Comparison of ENCODE assay signal across 12 cellular contexts in the genomic region with DNA sequence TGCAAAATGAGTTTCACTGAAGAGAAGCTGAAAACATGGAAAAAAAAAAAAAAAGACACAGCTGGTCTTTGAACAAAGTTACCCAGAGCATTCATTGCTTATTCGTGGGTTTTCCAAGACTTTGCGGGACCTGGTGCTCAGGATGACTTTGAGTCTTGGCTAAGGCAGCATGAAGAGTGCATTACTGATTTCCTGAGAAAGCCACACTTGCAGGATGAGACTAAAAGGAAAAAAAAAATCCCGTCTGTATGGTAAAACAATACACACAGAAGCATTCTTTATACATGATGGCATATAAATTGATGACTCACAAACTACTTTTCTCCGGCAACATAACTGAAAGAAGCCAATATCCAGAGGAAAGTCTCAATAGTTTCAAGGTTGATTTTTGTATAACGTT.
DNase-seq lines count a peak whose midpoint lies in the region; ATAC-seq, FAIRE-seq and TF ChIP-seq lines count a peak whose summit lies in the region.
"Had no signal": no experiment of that assay in that cellular context is flagged by ENCODE, and none has a peak within 500 bp of the region (broad histone marks: within the 10 kb centered on the region; RNA-seq: fewer than 3 reads in every experiment).

No MANE protein-coding gene starts in this region.

- ATAC-seq in GM18858 (IDR thresholded peaks at IDR 0.05; ENCODE audit: unreplicated experiment), result no peak

- H3K27ac Mint-ChIP-seq in MCF 10A (ENCODE audit: low read depth, unreplicated experiment), result peak overlapping the region; percentile 97

- no peaks in the 10 kb centered on the region for H3K9me3 Mint-ChIP-seq in MCF 10A (ENCODE audit: unreplicated experiment)

- CTCF ChIA-PET in MCF 10A (lab: Yijun Ruan, JAX), result interaction anchor here (0.7 to 1.2 kb wide), 4 partner anchors 111 to 299 kb away, joined by 3 to 6 read pairs (median 4); no protein-coding TSS in a partner anchor

- H3K4me1 Mint-ChIP-seq in MCF 10A (ENCODE audit: insufficient read depth, unreplicated experiment), result peaks cover 68% of the 10 kb centered on the region

- H3K4me1 ChIP-seq in breast epithelium (peaks cover 0 to 8% of the 10 kb centered on the region in 2 donors), adipocyte (ENCODE audit: control insufficient read depth, insufficient read depth, low read length) (peaks cover 42% of the 10 kb centered on the region), spleen (peaks cover 0 to 13% (median 3%) of the 10 kb centered on the region in 6 donors)

- TF ChIP-seq CTCF in MCF 10A (IDR thresholded peaks at IDR 0.05; ENCODE audit: unreplicated experiment), result no peak
- no peak for TF ChIP-seq CTCF in breast epithelium (IDR thresholded peaks at IDR 0.05)
- no peak for TF ChIP-seq CTCF in spleen (IDR thresholded peaks at IDR 0.05 in 8 of 11, conservative IDR thresholded peaks at IDR 0.05 in 3 of 11)

- peak overlapping the region; percentile 38 for H3K4me3 Mint-ChIP-seq in MCF 10A (ENCODE audit: unreplicated experiment)

- H3K9me3 ChIP-seq in breast epithelium, result no peaks in the 10 kb centered on the region
- no peaks in the 10 kb centered on the region for H3K9me3 ChIP-seq in adipocyte (ENCODE audit: control insufficient read depth, low read length)
- H3K9me3 ChIP-seq in spleen, result no peaks in the 10 kb centered on the region

- TF ChIP-seq POLR2A in breast epithelium (IDR thresholded peaks at IDR 0.05) (no peak), GM12892 (IDR thresholded peaks at IDR 0.05; ENCODE audit: low read depth, low read length) (no peak), spleen (IDR thresholded peaks at IDR 0.05) (no peak)

- POLR2A ChIA-PET in MCF 10A (lab: Yijun Ruan, JAX), result interaction anchor here (0.6 to 1.9 kb wide), 8 partner anchors 9 to 251 kb away, joined by 3 to 11 read pairs (median 4); a partner anchor contains a TSS

- intact Hi-C loops in MCF 10A (cut with micrococcal nuclease) (no loop called here), breast epithelium (cut with DNase I; ENCODE audit: low total_unique reads) (no loop called here), spleen (cut with DNase I; ENCODE audit: low total_unique reads) (no loop called here)

- no peaks in the 10 kb centered on the region for H3K27me3 Mint-ChIP-seq in MCF 10A (ENCODE audit: insufficient read depth, unreplicated experiment)

- BruUV-seq in MCF 10A (replicated peaks; lab: Mats Ljungman, UMichigan), result no TSS peak

- no peaks in the 10 kb centered on the region for H3K27me3 ChIP-seq in breast epithelium
- H3K27me3 ChIP-seq in adipocyte (replicated peaks; ENCODE audit: control insufficient read depth, insufficient read depth, low read length), result no peaks in the 10 kb centered on the region
- no peaks in the 10 kb centered on the region for H3K27me3 ChIP-seq in spleen (replicated peaks in 1 of 7)

- FAIRE-seq in GM12892 (lab: Jason Lieb, UNC), result no peak

- DNase-seq in MCF 10A (ENCODE audit: unreplicated experiment) (peak; percentile 80), breast epithelium (ENCODE audit: low spot score in 2 of 2) (no peak), adipocyte (ENCODE audit: low read depth) (peak; percentile 82), glomerular endothelial cell (ENCODE audit: extremely low read depth, low read depth, low spot score) (peak; percentile 71), Ammon's horn (ENCODE audit: low spot score) (no peak), GM12892 (ENCODE audit: insufficient read length) (no peak), spleen (no peak)
- DNase-seq: activated CD4-positive, alpha-beta T cell treated with anti-CD3 and anti-CD28 coated beads for 48 hours; activated naive CD4-positive, alpha-beta T cell treated with Interleukin-2 at 50 U/mL for 16 hours; SIG-M5 had no signal

- 65 to 76% (median 75%) methylated on average over 5 of the region's 5 CpGs for WGBS in spleen, 5 donors

- no peak overlapping the region for H3K27ac ChIP-seq in breast epithelium
- no peak overlapping the region for H3K27ac ChIP-seq in spleen
- H3K27ac ChIP-seq: 22Rv1 had no signal

- H3K36me3 ChIP-seq in breast epithelium (no peaks in the 10 kb centered on the region), adipocyte (ENCODE audit: control insufficient read depth, insufficient read depth, low read length, severe bottlenecking) (no peaks in the 10 kb centered on the region), spleen (no peaks in the 10 kb centered on the region)

- H3K4me3 ChIP-seq in breast epithelium (no peak overlapping the region), adipocyte (ENCODE audit: low read length) (no peak overlapping the region), spleen (no peak overlapping the region)

- H3K9ac ChIP-seq in adipocyte (ENCODE audit: low read length), result no peak overlapping the region

- no peaks in the 10 kb centered on the region for H3K36me3 Mint-ChIP-seq in MCF 10A (ENCODE audit: insufficient read depth, unreplicated experiment)

Comparison
In these comparisons a context has a peak if more than half of its experiments do, and no peak if none do; other contexts are left out.
1. DNase-seq: peak in MCF 10A (single experiment), adipocyte (single experiment) and glomerular endothelial cell (single experiment); none in breast epithelium (0 of 2), Ammon's horn (single experiment), GM12892 (single experiment) and spleen (single experiment).